In the genomic region with DNA sequence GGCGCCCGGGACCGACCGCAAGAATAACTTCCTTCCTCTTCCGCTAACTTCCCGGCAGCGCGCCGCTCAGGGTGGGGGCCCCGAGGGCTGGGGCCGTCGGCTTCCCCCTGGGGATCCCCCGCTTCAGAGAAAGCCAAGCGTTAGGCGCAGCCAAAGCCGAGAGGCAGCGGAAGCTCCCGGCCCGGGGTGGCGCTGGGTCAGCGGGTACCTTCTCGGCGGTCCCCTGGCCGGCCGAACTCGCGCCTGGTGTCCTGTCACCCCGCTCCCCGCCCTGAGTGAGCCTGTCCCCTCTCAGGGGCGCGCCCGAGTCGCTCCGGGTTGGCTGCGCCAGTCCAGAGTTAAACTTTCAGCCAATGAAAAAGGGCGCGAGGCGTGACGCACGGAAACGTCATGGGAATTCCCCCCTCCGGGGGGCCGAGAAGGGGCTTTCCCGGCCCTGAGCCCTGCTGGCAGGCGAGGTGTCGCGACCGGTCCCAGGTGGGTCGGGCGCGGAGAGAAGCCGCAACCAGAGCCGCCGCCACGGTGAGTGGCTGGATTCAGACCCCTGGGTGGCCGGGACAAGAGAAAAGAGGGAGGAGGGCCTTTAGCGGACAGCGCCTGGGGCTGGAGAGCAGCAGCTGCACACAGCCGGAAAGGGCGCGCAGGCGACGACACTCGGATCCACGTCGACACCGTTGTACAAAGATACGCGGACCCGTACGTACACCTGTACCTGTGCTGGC, we compare ENCODE assay signal across 1 cellular context.
TF ChIP-seq lines count a peak whose summit lies in the region.

No MANE protein-coding gene starts in this region.

TF ChIP-seq in HepG2, 621 proteins besides CTCF, POLR2A, EP300 and RAD21 (continued from another document and continues in another):
- no peak for TF ChIP-seq SKI (IDR thresholded peaks at IDR 0.05; ENCODE audit: partially characterized antibody)
- peak; percentile 19; the same call in 1 of the 2 replicates for TF ChIP-seq SRF (IDR thresholded peaks at IDR 0.05; ENCODE audit: low read depth, low read length)
- TF ChIP-seq PHB2 (IDR thresholded peaks at IDR 0.05; ENCODE audit: partially characterized antibody): no peak
- TF ChIP-seq ZMYM3 (CRISPR knock-in tag; IDR thresholded peaks at IDR 0.05): no peak
- TF ChIP-seq, protein P1, sequence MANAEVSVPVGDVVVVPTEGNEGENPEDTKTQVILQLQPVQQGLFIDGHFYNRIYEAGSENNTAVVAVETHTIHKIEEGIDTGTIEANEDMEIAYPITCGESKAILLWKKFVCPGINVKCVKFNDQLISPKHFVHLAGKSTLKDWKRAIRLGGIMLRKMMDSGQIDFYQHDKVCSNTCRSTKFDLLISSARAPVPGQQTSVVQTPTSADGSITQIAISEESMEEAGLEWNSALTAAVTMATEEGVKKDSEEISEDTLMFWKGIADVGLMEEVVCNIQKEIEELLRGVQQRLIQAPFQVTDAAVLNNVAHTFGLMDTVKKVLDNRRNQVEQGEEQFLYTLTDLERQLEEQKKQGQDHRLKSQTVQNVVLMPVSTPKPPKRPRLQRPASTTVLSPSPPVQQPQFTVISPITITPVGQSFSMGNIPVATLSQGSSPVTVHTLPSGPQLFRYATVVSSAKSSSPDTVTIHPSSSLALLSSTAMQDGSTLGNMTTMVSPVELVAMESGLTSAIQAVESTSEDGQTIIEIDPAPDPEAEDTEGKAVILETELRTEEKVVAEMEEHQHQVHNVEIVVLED (CRISPR knock-in tag; IDR thresholded peaks at IDR 0.05; ENCODE audit: borderline replicate concordance): peak; percentile 52; the same call in 1 of the 2 replicates
- TF ChIP-seq GTF3A (CRISPR knock-in tag; conservative IDR thresholded peaks at IDR 0.05): no peak
- TF ChIP-seq, protein P2, sequence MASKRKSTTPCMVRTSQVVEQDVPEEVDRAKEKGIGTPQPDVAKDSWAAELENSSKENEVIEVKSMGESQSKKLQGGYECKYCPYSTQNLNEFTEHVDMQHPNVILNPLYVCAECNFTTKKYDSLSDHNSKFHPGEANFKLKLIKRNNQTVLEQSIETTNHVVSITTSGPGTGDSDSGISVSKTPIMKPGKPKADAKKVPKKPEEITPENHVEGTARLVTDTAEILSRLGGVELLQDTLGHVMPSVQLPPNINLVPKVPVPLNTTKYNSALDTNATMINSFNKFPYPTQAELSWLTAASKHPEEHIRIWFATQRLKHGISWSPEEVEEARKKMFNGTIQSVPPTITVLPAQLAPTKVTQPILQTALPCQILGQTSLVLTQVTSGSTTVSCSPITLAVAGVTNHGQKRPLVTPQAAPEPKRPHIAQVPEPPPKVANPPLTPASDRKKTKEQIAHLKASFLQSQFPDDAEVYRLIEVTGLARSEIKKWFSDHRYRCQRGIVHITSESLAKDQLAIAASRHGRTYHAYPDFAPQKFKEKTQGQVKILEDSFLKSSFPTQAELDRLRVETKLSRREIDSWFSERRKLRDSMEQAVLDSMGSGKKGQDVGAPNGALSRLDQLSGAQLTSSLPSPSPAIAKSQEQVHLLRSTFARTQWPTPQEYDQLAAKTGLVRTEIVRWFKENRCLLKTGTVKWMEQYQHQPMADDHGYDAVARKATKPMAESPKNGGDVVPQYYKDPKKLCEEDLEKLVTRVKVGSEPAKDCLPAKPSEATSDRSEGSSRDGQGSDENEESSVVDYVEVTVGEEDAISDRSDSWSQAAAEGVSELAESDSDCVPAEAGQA (IDR thresholded peaks at IDR 0.05; ENCODE audit: low read depth): peak; percentile 84
- TF ChIP-seq, protein P2 (CRISPR knock-in tag; IDR thresholded peaks at IDR 0.05; ENCODE audit: borderline replicate concordance): peak; percentile 47; the same call in 1 of the 2 replicates
- no peak; the same call in 1 of the 2 replicates for TF ChIP-seq ZBTB8A (CRISPR knock-in tag; IDR thresholded peaks at IDR 0.05; ENCODE audit: borderline replicate concordance, low read depth)
- 0 out of 2 replicates have a peak, but pooled peaks have one; percentile 43 for TF ChIP-seq ZNF343 (CRISPR knock-in tag; IDR thresholded peaks at IDR 0.05)
- no peak for TF ChIP-seq CENPX (CRISPR knock-in tag; IDR thresholded peaks at IDR 0.05)
- no peak for TF ChIP-seq ZFP62 (CRISPR knock-in tag; IDR thresholded peaks at IDR 0.05)
- TF ChIP-seq ZSCAN29 (CRISPR knock-in tag; conservative IDR thresholded peaks at IDR 0.05): no peak
- TF ChIP-seq, protein P3, sequence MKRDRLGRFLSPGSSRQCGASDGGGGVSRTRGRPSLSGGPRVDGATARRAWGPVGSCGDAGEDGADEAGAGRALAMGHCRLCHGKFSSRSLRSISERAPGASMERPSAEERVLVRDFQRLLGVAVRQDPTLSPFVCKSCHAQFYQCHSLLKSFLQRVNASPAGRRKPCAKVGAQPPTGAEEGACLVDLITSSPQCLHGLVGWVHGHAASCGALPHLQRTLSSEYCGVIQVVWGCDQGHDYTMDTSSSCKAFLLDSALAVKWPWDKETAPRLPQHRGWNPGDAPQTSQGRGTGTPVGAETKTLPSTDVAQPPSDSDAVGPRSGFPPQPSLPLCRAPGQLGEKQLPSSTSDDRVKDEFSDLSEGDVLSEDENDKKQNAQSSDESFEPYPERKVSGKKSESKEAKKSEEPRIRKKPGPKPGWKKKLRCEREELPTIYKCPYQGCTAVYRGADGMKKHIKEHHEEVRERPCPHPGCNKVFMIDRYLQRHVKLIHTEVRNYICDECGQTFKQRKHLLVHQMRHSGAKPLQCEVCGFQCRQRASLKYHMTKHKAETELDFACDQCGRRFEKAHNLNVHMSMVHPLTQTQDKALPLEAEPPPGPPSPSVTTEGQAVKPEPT (CRISPR knock-in tag; IDR thresholded peaks at IDR 0.05; ENCODE audit: low read depth): 0 out of 2 replicates have a peak, but pooled peaks have one; percentile 34
- TF ChIP-seq, protein P4, sequence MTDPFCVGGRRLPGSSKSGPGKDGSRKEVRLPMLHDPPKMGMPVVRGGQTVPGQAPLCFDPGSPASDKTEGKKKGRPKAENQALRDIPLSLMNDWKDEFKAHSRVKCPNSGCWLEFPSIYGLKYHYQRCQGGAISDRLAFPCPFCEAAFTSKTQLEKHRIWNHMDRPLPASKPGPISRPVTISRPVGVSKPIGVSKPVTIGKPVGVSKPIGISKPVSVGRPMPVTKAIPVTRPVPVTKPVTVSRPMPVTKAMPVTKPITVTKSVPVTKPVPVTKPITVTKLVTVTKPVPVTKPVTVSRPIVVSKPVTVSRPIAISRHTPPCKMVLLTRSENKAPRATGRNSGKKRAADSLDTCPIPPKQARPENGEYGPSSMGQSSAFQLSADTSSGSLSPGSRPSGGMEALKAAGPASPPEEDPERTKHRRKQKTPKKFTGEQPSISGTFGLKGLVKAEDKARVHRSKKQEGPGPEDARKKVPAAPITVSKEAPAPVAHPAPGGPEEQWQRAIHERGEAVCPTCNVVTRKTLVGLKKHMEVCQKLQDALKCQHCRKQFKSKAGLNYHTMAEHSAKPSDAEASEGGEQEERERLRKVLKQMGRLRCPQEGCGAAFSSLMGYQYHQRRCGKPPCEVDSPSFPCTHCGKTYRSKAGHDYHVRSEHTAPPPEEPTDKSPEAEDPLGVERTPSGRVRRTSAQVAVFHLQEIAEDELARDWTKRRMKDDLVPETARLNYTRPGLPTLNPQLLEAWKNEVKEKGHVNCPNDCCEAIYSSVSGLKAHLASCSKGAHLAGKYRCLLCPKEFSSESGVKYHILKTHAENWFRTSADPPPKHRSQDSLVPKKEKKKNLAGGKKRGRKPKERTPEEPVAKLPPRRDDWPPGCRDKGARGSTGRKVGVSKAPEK (CRISPR knock-in tag; IDR thresholded peaks at IDR 0.05; ENCODE audit: borderline replicate concordance): no peak
- TF ChIP-seq, protein P5, sequence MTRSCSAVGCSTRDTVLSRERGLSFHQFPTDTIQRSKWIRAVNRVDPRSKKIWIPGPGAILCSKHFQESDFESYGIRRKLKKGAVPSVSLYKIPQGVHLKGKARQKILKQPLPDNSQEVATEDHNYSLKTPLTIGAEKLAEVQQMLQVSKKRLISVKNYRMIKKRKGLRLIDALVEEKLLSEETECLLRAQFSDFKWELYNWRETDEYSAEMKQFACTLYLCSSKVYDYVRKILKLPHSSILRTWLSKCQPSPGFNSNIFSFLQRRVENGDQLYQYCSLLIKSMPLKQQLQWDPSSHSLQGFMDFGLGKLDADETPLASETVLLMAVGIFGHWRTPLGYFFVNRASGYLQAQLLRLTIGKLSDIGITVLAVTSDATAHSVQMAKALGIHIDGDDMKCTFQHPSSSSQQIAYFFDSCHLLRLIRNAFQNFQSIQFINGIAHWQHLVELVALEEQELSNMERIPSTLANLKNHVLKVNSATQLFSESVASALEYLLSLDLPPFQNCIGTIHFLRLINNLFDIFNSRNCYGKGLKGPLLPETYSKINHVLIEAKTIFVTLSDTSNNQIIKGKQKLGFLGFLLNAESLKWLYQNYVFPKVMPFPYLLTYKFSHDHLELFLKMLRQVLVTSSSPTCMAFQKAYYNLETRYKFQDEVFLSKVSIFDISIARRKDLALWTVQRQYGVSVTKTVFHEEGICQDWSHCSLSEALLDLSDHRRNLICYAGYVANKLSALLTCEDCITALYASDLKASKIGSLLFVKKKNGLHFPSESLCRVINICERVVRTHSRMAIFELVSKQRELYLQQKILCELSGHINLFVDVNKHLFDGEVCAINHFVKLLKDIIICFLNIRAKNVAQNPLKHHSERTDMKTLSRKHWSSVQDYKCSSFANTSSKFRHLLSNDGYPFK (CRISPR knock-in tag; IDR thresholded peaks at IDR 0.05; ENCODE audit: borderline replicate concordance): peak; percentile 70; the same call in 1 of the 2 replicates
- peak; percentile 100 for TF ChIP-seq ETV6 (CRISPR knock-in tag; conservative IDR thresholded peaks at IDR 0.05)
- TF ChIP-seq MED13 (CRISPR knock-in tag; IDR thresholded peaks at IDR 0.05): no peak
- no peak for TF ChIP-seq ZNF326 (CRISPR knock-in tag; IDR thresholded peaks at IDR 0.05; ENCODE audit: borderline replicate concordance)
- no peak for TF ChIP-seq ZNF549 (CRISPR knock-in tag; IDR thresholded peaks at IDR 0.05)
- peak; percentile 76; the same call in 1 of the 2 replicates for TF ChIP-seq YEATS2 (CRISPR knock-in tag; IDR thresholded peaks at IDR 0.05; ENCODE audit: borderline replicate concordance)
- TF ChIP-seq ZNF660 (CRISPR knock-in tag; IDR thresholded peaks at IDR 0.05; ENCODE audit: borderline replicate concordance, low read depth): no peak
- no peak for TF ChIP-seq SP1 (IDR thresholded peaks at IDR 0.05)
- TF ChIP-seq SP1 (CRISPR knock-in tag; IDR thresholded peaks at IDR 0.05): no peak
- no peak for TF ChIP-seq FOXA1 (IDR thresholded peaks at IDR 0.05)
- 0 out of 2 replicates have a peak, but pooled peaks have one; percentile 32 for TF ChIP-seq FOXA1 (CRISPR knock-in tag; IDR thresholded peaks at IDR 0.05)
- TF ChIP-seq ARNTL (CRISPR knock-in tag; IDR thresholded peaks at IDR 0.05): no peak
- TF ChIP-seq ZNF878 (CRISPR knock-in tag; IDR thresholded peaks at IDR 0.05): peak; percentile 89
- TF ChIP-seq TRIM24 (CRISPR knock-in tag; IDR thresholded peaks at IDR 0.05): no peak
- TF ChIP-seq ZSCAN25 (CRISPR knock-in tag; IDR thresholded peaks at IDR 0.05): peak; percentile 33; the same call in 1 of the 2 replicates
- TF ChIP-seq, protein P6, sequence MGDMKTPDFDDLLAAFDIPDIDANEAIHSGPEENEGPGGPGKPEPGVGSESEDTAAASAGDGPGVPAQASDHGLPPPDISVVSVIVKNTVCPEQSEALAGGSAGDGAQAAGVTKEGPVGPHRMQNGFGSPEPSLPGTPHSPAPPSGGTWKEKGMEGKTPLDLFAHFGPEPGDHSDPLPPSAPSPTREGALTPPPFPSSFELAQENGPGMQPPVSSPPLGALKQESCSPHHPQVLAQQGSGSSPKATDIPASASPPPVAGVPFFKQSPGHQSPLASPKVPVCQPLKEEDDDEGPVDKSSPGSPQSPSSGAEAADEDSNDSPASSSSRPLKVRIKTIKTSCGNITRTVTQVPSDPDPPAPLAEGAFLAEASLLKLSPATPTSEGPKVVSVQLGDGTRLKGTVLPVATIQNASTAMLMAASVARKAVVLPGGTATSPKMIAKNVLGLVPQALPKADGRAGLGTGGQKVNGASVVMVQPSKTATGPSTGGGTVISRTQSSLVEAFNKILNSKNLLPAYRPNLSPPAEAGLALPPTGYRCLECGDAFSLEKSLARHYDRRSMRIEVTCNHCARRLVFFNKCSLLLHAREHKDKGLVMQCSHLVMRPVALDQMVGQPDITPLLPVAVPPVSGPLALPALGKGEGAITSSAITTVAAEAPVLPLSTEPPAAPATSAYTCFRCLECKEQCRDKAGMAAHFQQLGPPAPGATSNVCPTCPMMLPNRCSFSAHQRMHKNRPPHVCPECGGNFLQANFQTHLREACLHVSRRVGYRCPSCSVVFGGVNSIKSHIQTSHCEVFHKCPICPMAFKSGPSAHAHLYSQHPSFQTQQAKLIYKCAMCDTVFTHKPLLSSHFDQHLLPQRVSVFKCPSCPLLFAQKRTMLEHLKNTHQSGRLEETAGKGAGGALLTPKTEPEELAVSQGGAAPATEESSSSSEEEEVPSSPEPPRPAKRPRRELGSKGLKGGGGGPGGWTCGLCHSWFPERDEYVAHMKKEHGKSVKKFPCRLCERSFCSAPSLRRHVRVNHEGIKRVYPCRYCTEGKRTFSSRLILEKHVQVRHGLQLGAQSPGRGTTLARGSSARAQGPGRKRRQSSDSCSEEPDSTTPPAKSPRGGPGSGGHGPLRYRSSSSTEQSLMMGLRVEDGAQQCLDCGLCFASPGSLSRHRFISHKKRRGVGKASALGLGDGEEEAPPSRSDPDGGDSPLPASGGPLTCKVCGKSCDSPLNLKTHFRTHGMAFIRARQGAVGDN (CRISPR knock-in tag; IDR thresholded peaks at IDR 0.05): peak; percentile 72
- no peak for TF ChIP-seq NFIB (CRISPR knock-in tag; IDR thresholded peaks at IDR 0.05; ENCODE audit: borderline replicate concordance)
- TF ChIP-seq PCBP1 (IDR thresholded peaks at IDR 0.05; ENCODE audit: borderline replicate concordance, low read depth, low read length): no peak
- peak; percentile 65; the same call in 1 of the 2 replicates for TF ChIP-seq ZMYM4 (CRISPR knock-in tag; IDR thresholded peaks at IDR 0.05)
- TF ChIP-seq, protein P7, sequence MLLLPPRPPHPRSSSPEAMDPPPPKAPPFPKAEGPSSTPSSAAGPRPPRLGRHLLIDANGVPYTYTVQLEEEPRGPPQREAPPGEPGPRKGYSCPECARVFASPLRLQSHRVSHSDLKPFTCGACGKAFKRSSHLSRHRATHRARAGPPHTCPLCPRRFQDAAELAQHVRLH (CRISPR knock-in tag; IDR thresholded peaks at IDR 0.05; ENCODE audit: borderline replicate concordance, low read depth): peak; percentile 33; the same call in 1 of the 2 replicates
- no peak for TF ChIP-seq ZNF335 (CRISPR knock-in tag; IDR thresholded peaks at IDR 0.05)
